ENCODE assay signal across 2 cellular contexts in genomic region chr17:18101828-18102227, GRCh38.
TF ChIP-seq lines count a peak whose summit lies in the region.

No MANE protein-coding gene starts in this region.

TF ChIP-seq in liver, 16 proteins besides CTCF, POLR2A, EP300 and RAD21:
- peak; percentile 95 for TF ChIP-seq REST (IDR thresholded peaks at IDR 0.05)
- no peak for TF ChIP-seq HNF4A (conservative IDR thresholded peaks at IDR 0.05)

TF ChIP-seq in HepG2, 621 proteins besides CTCF, POLR2A, EP300 and RAD21:
- no peak for TF ChIP-seq NFE2L1 (CRISPR knock-in tag; IDR thresholded peaks at IDR 0.05; ENCODE audit: borderline replicate concordance)
- no peak for TF ChIP-seq NFYC (CRISPR knock-in tag; IDR thresholded peaks at IDR 0.05)
- TF ChIP-seq ZNF598 (CRISPR knock-in tag; IDR thresholded peaks at IDR 0.05; ENCODE audit: borderline replicate concordance) = no peak
- no peak for TF ChIP-seq ARID4A (CRISPR knock-in tag; IDR thresholded peaks at IDR 0.05; ENCODE audit: borderline replicate concordance)
- TF ChIP-seq RFXANK (CRISPR knock-in tag; IDR thresholded peaks at IDR 0.05) = no peak
- TF ChIP-seq SAP130 (CRISPR knock-in tag; IDR thresholded peaks at IDR 0.05; ENCODE audit: low read depth) = no peak
- no peak for TF ChIP-seq ZNF615 (CRISPR knock-in tag; IDR thresholded peaks at IDR 0.05; ENCODE audit: borderline replicate concordance)
- TF ChIP-seq RARA (CRISPR knock-in tag; IDR thresholded peaks at IDR 0.05) = no peak
- no peak for TF ChIP-seq SMC3 (IDR thresholded peaks at IDR 0.05; ENCODE audit: low read length)
- no peak for TF ChIP-seq ZBTB21 (CRISPR knock-in tag; IDR thresholded peaks at IDR 0.05)
- no peak for TF ChIP-seq CC2D1A (CRISPR knock-in tag; IDR thresholded peaks at IDR 0.05)
